ENCODE assay signal across 7 cellular contexts in genomic region chr20:49705893-49706292, GRCh38. TPM values are rescaled to one million over a fixed set of nuclear protein-coding genes. Genes with fewer than 3 reads are reported as not detected.
DNase-seq lines count a peak whose midpoint lies in the region; TF ChIP-seq lines count a peak whose summit lies in the region.
"Not testable (repeated sequence)": the region's sequence is repeated elsewhere in the genome, so short reads cannot be mapped to it uniquely, and the experiment has no call there.

No MANE protein-coding gene starts in this region.

- CTCF ChIA-PET in HEK293 (lab: Yijun Ruan, JAX), result interaction anchor here (0.6 to 1.4 kb wide), 3 partner anchors 10 to 97 kb away, joined by 3 to 5 read pairs (median 5); no protein-coding TSS in a partner anchor

- H3K36me3 ChIP-seq in HEK293 (ENCODE audit: control insufficient read depth in 2 of 2, insufficient read depth in 1 of 2, low read length in 2 of 2); colonic mucosa; subcutaneous abdominal adipose tissue (ENCODE audit: control insufficient read depth in 5 of 5, insufficient read depth in 5 of 5, low read length in 5 of 5): not testable (repeated sequence)
- H3K36me3 ChIP-seq in OCI-LY3 (replicated peaks; ENCODE audit: low read depth, low read length), result peaks cover 18% of the 10 kb centered on the region

- intact Hi-C loops in colonic mucosa (cut with DNase I), result not testable (repeated sequence)

- not testable (repeated sequence) for H3K27ac ChIP-seq in HEK293 (ENCODE audit: extremely low read depth, low read depth, low read length)
- H3K27ac ChIP-seq in OCI-LY3 (ENCODE audit: low read length) (peak overlapping the region; percentile 38), colonic mucosa (peak overlapping the region; percentile 77), subcutaneous abdominal adipose tissue (ENCODE audit: low read depth, low read length) (peak overlapping the region; percentile 63)

- DNase-seq in activated CD8-positive, alpha-beta memory T cell treated with anti-CD3 and anti-CD28 coated beads for 24 hours, result peak; percentile 30
- DNase-seq in colonic mucosa; mesothelial cell of epicardium (ENCODE audit: low spot score in 2 of 2, unreplicated experiment in 2 of 2): not testable (repeated sequence)
- peak; percentile 23 for DNase-seq in osteocyte (ENCODE audit: extremely low spot score, unreplicated experiment)

- H3K4me3 Mint-ChIP-seq in mesothelial cell of epicardium; osteocyte (ENCODE audit: unreplicated experiment): not testable (repeated sequence)

- H3K4me2 ChIP-seq in OCI-LY3 (ENCODE audit: low read length), result peak overlapping the region; percentile 50

- POLR2A ChIA-PET in HEK293 (lab: Yijun Ruan, JAX), result not testable (repeated sequence)

- H3K4me3 ChIP-seq in HEK293 (ENCODE audit: low read depth, low read length); OCI-LY3 (ENCODE audit: low read length); colonic mucosa; subcutaneous abdominal adipose tissue (ENCODE audit: low read depth in 1 of 5, low read length in 5 of 5): not testable (repeated sequence)

- H4K20me1 ChIP-seq in OCI-LY3 (ENCODE audit: insufficient read depth, low read length), result peaks cover 62% of the 10 kb centered on the region

- H3K27me3 ChIP-seq in OCI-LY3 (ENCODE audit: low read depth, low read length); colonic mucosa; subcutaneous abdominal adipose tissue (ENCODE audit: control insufficient read depth in 5 of 5, insufficient read depth in 4 of 5, low read length in 5 of 5): not testable (repeated sequence)

- TF ChIP-seq CTCF in HEK293 (tag by site-specific recombination; IDR thresholded peaks at IDR 0.05); OCI-LY3 (IDR thresholded peaks at IDR 0.05; ENCODE audit: low read depth, low read length); colonic mucosa (IDR thresholded peaks at IDR 0.05); mesothelial cell of epicardium (IDR thresholded peaks at IDR 0.05; ENCODE audit: unreplicated experiment); osteocyte (IDR thresholded peaks at IDR 0.05): not testable (repeated sequence)

- not testable (repeated sequence) for H2AFZ ChIP-seq in OCI-LY3 (ENCODE audit: low read depth, low read length)

- peak overlapping the region; percentile 88 for H3K27ac Mint-ChIP-seq in mesothelial cell of epicardium
- not testable (repeated sequence) for H3K27ac Mint-ChIP-seq in osteocyte (ENCODE audit: unreplicated experiment)

- H3K36me3 Mint-ChIP-seq in mesothelial cell of epicardium; osteocyte (ENCODE audit: unreplicated experiment): not testable (repeated sequence)

- peaks cover 100% of the 10 kb centered on the region for H3K79me2 ChIP-seq in OCI-LY3 (ENCODE audit: low read length)

- not testable (repeated sequence) for H3K27me3 Mint-ChIP-seq in mesothelial cell of epicardium (ENCODE audit: low read depth); osteocyte (ENCODE audit: unreplicated experiment)

- not testable (repeated sequence) for H3K9me3 ChIP-seq in HEK293 (ENCODE audit: control insufficient read depth, insufficient read depth, low read depth, low read length); OCI-LY3 (ENCODE audit: insufficient read depth, low read length); colonic mucosa; subcutaneous abdominal adipose tissue (ENCODE audit: control insufficient read depth in 5 of 5, low read length in 5 of 5)

- not testable (repeated sequence) for H3K4me1 ChIP-seq in HEK293 (ENCODE audit: control insufficient read depth, insufficient read depth, low read length); colonic mucosa
- H3K4me1 ChIP-seq in OCI-LY3 (ENCODE audit: low read length) (peaks cover 89% of the 10 kb centered on the region), subcutaneous abdominal adipose tissue (ENCODE audit: control insufficient read depth in 5 of 5, insufficient read depth in 5 of 5, low read length in 5 of 5) (peaks cover 6 to 55% (median 43%) of the 10 kb centered on the region in 5 donors)

- not testable (repeated sequence) for H3K9me3 Mint-ChIP-seq in mesothelial cell of epicardium; osteocyte (ENCODE audit: unreplicated experiment)

- H3K4me1 Mint-ChIP-seq in mesothelial cell of epicardium (peaks cover 43% of the 10 kb centered on the region), osteocyte (ENCODE audit: unreplicated experiment) (peaks cover 55% of the 10 kb centered on the region)

- H3K9ac ChIP-seq in OCI-LY3 (ENCODE audit: low read length); colonic mucosa (ENCODE audit: low read depth in 2 of 2, low read length in 2 of 2); subcutaneous abdominal adipose tissue (ENCODE audit: low read length in 5 of 5): not testable (repeated sequence)

TF ChIP-seq in HEK293, 187 proteins besides CTCF, POLR2A, EP300 and RAD21:
- 0 out of 2 replicates have a peak, but pooled peaks have one; percentile 51 for TF ChIP-seq ZNF362 (tag by site-specific recombination; IDR thresholded peaks at IDR 0.05)

RNA-seq across cellular contexts. Expression of gene B4GALT5, which starts 7.8 kb away (rescaled TPM):
- total RNA-seq in colonic mucosa (10 to 100 TPM; 34.5 to 56.2 TPM), mesothelial cell of epicardium (52.6 to 53.8 TPM (median 52.6 TPM) in 3 replicates), osteocyte (45.4 TPM in 2 replicates)
